In the genomic region with DNA sequence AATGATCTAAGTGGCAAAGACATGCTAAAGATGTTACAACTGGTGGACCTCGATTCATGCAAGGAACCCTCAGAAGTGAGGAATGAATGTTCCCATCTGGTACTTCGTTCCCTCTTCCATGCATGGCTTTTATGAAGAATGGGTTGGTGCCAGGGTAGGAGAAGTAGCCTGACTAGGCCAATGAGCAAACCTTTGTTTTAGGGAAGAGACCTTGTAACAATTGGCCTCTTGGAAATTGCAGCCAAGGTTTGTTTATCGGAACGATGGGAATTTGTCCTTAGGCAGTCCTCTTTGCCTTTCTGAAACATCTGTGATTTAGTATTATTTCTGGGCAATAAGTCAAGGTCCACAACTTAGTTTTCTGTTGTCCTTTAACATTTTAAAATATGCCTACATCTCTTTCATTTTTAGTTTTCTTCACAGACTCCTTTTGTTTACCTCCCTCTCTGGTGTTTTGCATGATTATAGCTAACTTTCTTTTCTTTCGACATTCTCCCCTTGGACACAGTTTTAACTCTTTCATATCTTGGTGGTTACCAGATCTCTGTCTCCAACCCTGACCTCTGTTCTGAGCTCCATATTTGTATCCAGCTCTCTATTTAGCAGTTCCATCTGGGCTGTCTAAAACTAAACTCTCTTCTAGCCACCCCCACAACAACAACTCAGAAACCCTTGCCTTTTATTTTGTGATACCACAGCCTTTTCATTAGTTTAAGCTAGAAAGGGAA, we compare ENCODE assay signal across 15 cellular contexts.
DNase-seq lines count a peak whose midpoint lies in the region; ATAC-seq and TF ChIP-seq lines count a peak whose summit lies in the region.
"Had no signal": no experiment of that assay in that cellular context is flagged by ENCODE, and none has a peak within 500 bp of the region (broad histone marks: within the 10 kb centered on the region; RNA-seq: fewer than 3 reads in every experiment).

No MANE protein-coding gene starts in this region.

- no peak for TF ChIP-seq POLR2A in thyroid gland (IDR thresholded peaks at IDR 0.05)
- TF ChIP-seq POLR2A in prostate gland (IDR thresholded peaks at IDR 0.05), result no peak

- H3K27me3 ChIP-seq in H9 (ENCODE audit: insufficient read depth, low read length) (no peaks in the 10 kb centered on the region), left lung (no peaks in the 10 kb centered on the region), thyroid gland (no peaks in the 10 kb centered on the region), neuronal stem cell (ENCODE audit: control insufficient read depth in 3 of 3, insufficient read depth in 3 of 3, low read depth in 1 of 3, low read length in 3 of 3) (no peaks in the 10 kb centered on the region), prostate gland (replicated peaks; ENCODE audit: insufficient read depth) (no peaks in the 10 kb centered on the region)

- H3K36me3 Mint-ChIP-seq in H9 (ENCODE audit: insufficient read depth in 1 of 3, low read depth in 3 of 3), result no peaks in the 10 kb centered on the region; a peak in 1 of 7 replicates
- no peaks in the 10 kb centered on the region for H3K36me3 Mint-ChIP-seq in stimulated activated memory B cell treated with anti-CD40 and anti-IgM and Interleukin-4, amounts not matched to agents 10 μg/mL and 1 μg/mL and 100 μg/mL, for 72 hours
- H3K36me3 Mint-ChIP-seq: activated CD4-positive, alpha-beta memory T cell treated with anti-CD3 and anti-CD28 coated beads for 36 hours had no signal

- H3K18ac ChIP-seq in H9 (ENCODE audit: insufficient read length, low read depth, low read length) (no peak overlapping the region), neuronal stem cell (ENCODE audit: low read length) (no peak overlapping the region)

- no peak overlapping the region for H2BK15ac ChIP-seq in H9 (ENCODE audit: low read depth, low read length)
- no peak overlapping the region for H2BK15ac ChIP-seq in neuronal stem cell (ENCODE audit: low read length)

- no peaks in the 10 kb centered on the region for H3K23me2 ChIP-seq in H9 (ENCODE audit: insufficient read length, low read depth, low read length, poor library complexity, severe bottlenecking)

- H3K4me1 Mint-ChIP-seq in H9, result peaks cover 37 to 38% of the 10 kb centered on the region in 2 experiments
- peaks cover 31% of the 10 kb centered on the region for H3K4me1 Mint-ChIP-seq in stimulated activated memory B cell treated with anti-CD40 and anti-IgM and Interleukin-4, amounts not matched to agents 10 μg/mL and 1 μg/mL and 100 μg/mL, for 72 hours

- H3K23ac ChIP-seq in H9 (ENCODE audit: insufficient read length, low read depth, low read length) (no peak overlapping the region), neuronal stem cell (ENCODE audit: low read depth, low read length, poor library complexity) (no peak overlapping the region)

- H2AFZ ChIP-seq in H9 (ENCODE audit: low read length) (no peak overlapping the region), neuronal stem cell (ENCODE audit: low read length) (no peak overlapping the region)

- H3K36me3 ChIP-seq in left lung, result no peaks in the 10 kb centered on the region
- H3K36me3 ChIP-seq in thyroid gland, result no peaks in the 10 kb centered on the region
- H3K36me3 ChIP-seq in neuronal stem cell (replicated peaks in 1 of 2; ENCODE audit: control insufficient read depth in 2 of 2, insufficient read depth in 2 of 2, low read length in 2 of 2), result no peaks in the 10 kb centered on the region
- no peaks in the 10 kb centered on the region for H3K36me3 ChIP-seq in prostate gland
- H3K36me3 ChIP-seq: thoracic aorta had no signal

- no peak overlapping the region for H4K8ac ChIP-seq in H9 (replicated peaks; ENCODE audit: insufficient read length, low read depth, low read length)
- H4K8ac ChIP-seq in neuronal stem cell (ENCODE audit: low read depth, low read length), result no peak overlapping the region

- H2BK12ac ChIP-seq in H9 (ENCODE audit: insufficient read length, low read depth, low read length), result no peak overlapping the region
- H2BK12ac ChIP-seq in neuronal stem cell (ENCODE audit: low read length), result no peak overlapping the region

- H3K79me2 ChIP-seq in H9 (ENCODE audit: insufficient read depth, low read length), result no peaks in the 10 kb centered on the region; the same call in 1 of the 2 replicates

- H3K4me2 ChIP-seq in H9 (ENCODE audit: insufficient read depth, insufficient read length, low read length) (no peak overlapping the region), neuronal stem cell (ENCODE audit: insufficient read depth, low read length, poor library complexity, severe bottlenecking) (no peak overlapping the region)

- no peaks in the 10 kb centered on the region for H3K9me3 ChIP-seq in H9 (ENCODE audit: control insufficient read depth, low read depth, low read length)
- H3K9me3 ChIP-seq in left lung, result no peaks in the 10 kb centered on the region
- no peaks in the 10 kb centered on the region for H3K9me3 ChIP-seq in thyroid gland
- no peaks in the 10 kb centered on the region for H3K9me3 ChIP-seq in neuronal stem cell (replicated peaks in 1 of 2; ENCODE audit: control insufficient read depth in 2 of 2, insufficient read depth in 1 of 2, low read depth in 1 of 2, low read length in 2 of 2)
- H3K9me3 ChIP-seq in prostate gland, result no peaks in the 10 kb centered on the region
- H3K9me3 ChIP-seq: thoracic aorta had no signal

- WGBS in H9 (ENCODE audit: extremely low coverage, insufficient read length, low lambda C conversion rate), result no CpG with 5 or more reads among the region's 5 CpGs
- whole genome bisulfite sequencing in thyroid gland, 2 donors, result 52 to 59% methylated on average over 5 of the region's 5 CpGs
- WGBS in neuronal stem cell (ENCODE audit: extremely low coverage in 2 of 2, insufficient read length in 2 of 2, insufficient replicate concordance in 1 of 2), 2 donors, result no CpG with 5 or more reads among the region's 5 CpGs
- WGBS in prostate gland, result 24% methylated on average over 5 of the region's 5 CpGs

- no peak overlapping the region for H2BK20ac ChIP-seq in H9 (ENCODE audit: low read depth, low read length, poor library complexity, severe bottlenecking)

- H3K4me3 ChIP-seq in left lung, result no peak overlapping the region
- H3K4me3 ChIP-seq in thyroid gland (replicated peaks in 1 of 3), result no peak overlapping the region
- no peak overlapping the region for H3K4me3 ChIP-seq in neuronal stem cell (ENCODE audit: low read length in 2 of 2)
- no peak overlapping the region for H3K4me3 ChIP-seq in prostate gland
- H3K4me3 ChIP-seq: thoracic aorta had no signal

- no peak overlapping the region for H2BK120ac ChIP-seq in H9 (ENCODE audit: low read depth, low read length, poor library complexity, severe bottlenecking)
- H2BK120ac ChIP-seq in neuronal stem cell (ENCODE audit: low read depth, low read length), result no peak overlapping the region

- no peak for DNase-seq in H9
- peak; percentile 55 for DNase-seq in cerebellar cortex (ENCODE audit: low spot score)
- no peak for DNase-seq in left lung
- DNase-seq in thyroid gland, result no peak
- DNase-seq in neuronal stem cell (ENCODE audit: low spot score), result no peak
- DNase-seq in prostate gland (ENCODE audit: low spot score), result no peak
- DNase-seq in activated CD4-positive, alpha-beta T cell treated with anti-CD3 and anti-CD28 coated beads, Interleukin-2, amount 50 U/mL, for 1 hour, result no peak
- DNase-seq: activated CD4-positive, alpha-beta memory T cell treated with anti-CD3 and anti-CD28 coated beads for 36 hours; activated naive CD8-positive, alpha-beta T cell treated with anti-CD3 and anti-CD28 coated beads, Interleukin-2, amount 10 ng/mL, durations not matched to agents 7 days and 5 days; kidney glomerular epithelial cell; NCI-H1694 treated with DMSO at 0.1 percent for 48 hours; stimulated activated CD4-positive, alpha-beta T cell treated with anti-CD3 and anti-CD28 coated beads, Interleukin-4, amount 100 ng/mL, for 4 hours had no signal

- H3K4ac ChIP-seq in H9 (ENCODE audit: low read depth, low read length) (no peak overlapping the region), neuronal stem cell (ENCODE audit: low read length) (no peak overlapping the region)

- H2AK5ac ChIP-seq in H9 (ENCODE audit: insufficient read length, low read length) (no peak overlapping the region), neuronal stem cell (ENCODE audit: low read depth, low read length) (no peak overlapping the region)

- peak overlapping the region; percentile 0 to 95 (median 32); a peak in 6 of 7 replicates for H3K27ac Mint-ChIP-seq in H9
- no peak overlapping the region for H3K27ac Mint-ChIP-seq in stimulated activated memory B cell treated with anti-CD40 and anti-IgM and Interleukin-4, amounts not matched to agents 10 μg/mL and 1 μg/mL and 100 μg/mL, for 72 hours
- H3K27ac Mint-ChIP-seq: activated CD4-positive, alpha-beta memory T cell treated with anti-CD3 and anti-CD28 coated beads for 36 hours; activated naive CD8-positive, alpha-beta T cell treated with anti-CD3 and anti-CD28 coated beads, Interleukin-2, amount 10 ng/mL, durations not matched to agents 7 days and 5 days had no signal

- intact Hi-C loops in left lung (cut with DNase I) (loop anchor here in 1 of 2 donors (10.0 kb wide), 1 partner anchor 60 kb away; no protein-coding TSS in a partner anchor), thyroid gland (cut with DNase I) (no loop called here), prostate gland (cut with DNase I) (loop anchor here (10.0 kb wide), 1 partner anchor 70 kb away; the partner anchor contains the start of gene DIP2B)

- no peak for ATAC-seq in left lung
- no peak for ATAC-seq in stimulated activated memory B cell treated with anti-CD40 and anti-IgM and Interleukin-4, amounts not matched to agents 10 μg/mL and 1 μg/mL and 100 μg/mL, for 72 hours

- H3K4me1 ChIP-seq in H9 (ENCODE audit: insufficient read depth, low read length) (peaks cover 8% of the 10 kb centered on the region; the same call in 1 of the 2 replicates), left lung (peaks cover 16 to 65% of the 10 kb centered on the region in 2 donors), thyroid gland (peaks cover 49 to 55% of the 10 kb centered on the region in 2 donors), neuronal stem cell (ENCODE audit: control insufficient read depth in 2 of 2, insufficient read depth in 1 of 2, low read depth in 1 of 2, low read length in 2 of 2) (peaks cover 10 to 13% of the 10 kb centered on the region in 2 donors), prostate gland (replicated peaks) (no peaks in the 10 kb centered on the region)

- H3K27ac ChIP-seq in H9 (ENCODE audit: insufficient read length, low read depth, low read length) (no peak overlapping the region), left lung (peak overlapping the region; percentile 16 to 63), thyroid gland (peak overlapping the region in 2 of 3 donors; percentile 22 to 64), neuronal stem cell (replicated peaks; ENCODE audit: low read length) (no peak overlapping the region), prostate gland (peak overlapping the region in 1 of 2 donors; percentile 10)
- H3K27ac ChIP-seq: epithelial cell of prostate, thoracic aorta had no signal

- no peak overlapping the region for H2BK5ac ChIP-seq in H9 (ENCODE audit: insufficient read length, low read length)
- no peak overlapping the region for H2BK5ac ChIP-seq in neuronal stem cell (ENCODE audit: low read length)

- H3K14ac ChIP-seq in H9 (ENCODE audit: insufficient read depth, low read length) (no peak overlapping the region), neuronal stem cell (ENCODE audit: low read length) (no peak overlapping the region)

- H4K20me1 ChIP-seq in H9 (ENCODE audit: control insufficient read depth, insufficient read depth, insufficient read length), result no peaks in the 10 kb centered on the region

- H3K79me1 ChIP-seq in H9 (ENCODE audit: insufficient read depth, low read depth, low read length, poor library complexity, severe bottlenecking) (no peaks in the 10 kb centered on the region), neuronal stem cell (ENCODE audit: low read depth, low read length) (peaks cover 2% of the 10 kb centered on the region)

- no peak overlapping the region for H3K9ac ChIP-seq in H9 (ENCODE audit: extremely low read depth, insufficient read length, low read length)
- no peak overlapping the region for H3K9ac ChIP-seq in neuronal stem cell (ENCODE audit: low read depth, low read length, poor library complexity)

- H3K27me3 Mint-ChIP-seq in H9 (ENCODE audit: low read depth), result no peaks in the 10 kb centered on the region
- H3K27me3 Mint-ChIP-seq in stimulated activated memory B cell treated with anti-CD40 and anti-IgM and Interleukin-4, amounts not matched to agents 10 μg/mL and 1 μg/mL and 100 μg/mL, for 72 hours, result no peaks in the 10 kb centered on the region
- H3K27me3 Mint-ChIP-seq: activated CD4-positive, alpha-beta memory T cell treated with anti-CD3 and anti-CD28 coated beads for 36 hours; activated naive CD8-positive, alpha-beta T cell treated with anti-CD3 and anti-CD28 coated beads, Interleukin-2, amount 10 ng/mL, durations not matched to agents 7 days and 5 days had no signal

- H3K56ac ChIP-seq in H9 (ENCODE audit: insufficient read length, low read depth, low read length), result no peak overlapping the region

- H4K91ac ChIP-seq in H9 (ENCODE audit: insufficient read length, low read depth, low read length), result no peak overlapping the region
- H4K91ac ChIP-seq in neuronal stem cell (ENCODE audit: low read depth, low read length, poor library complexity), result no peak overlapping the region

- no peak overlapping the region for H4K5ac ChIP-seq in H9 (ENCODE audit: insufficient read length, low read depth, low read length)

- no peak overlapping the region for H3K4me3 Mint-ChIP-seq in H9
- no peak overlapping the region for H3K4me3 Mint-ChIP-seq in stimulated activated memory B cell treated with anti-CD40 and anti-IgM and Interleukin-4, amounts not matched to agents 10 μg/mL and 1 μg/mL and 100 μg/mL, for 72 hours
- H3K4me3 Mint-ChIP-seq: activated CD4-positive, alpha-beta memory T cell treated with anti-CD3 and anti-CD28 coated beads for 36 hours; activated naive CD8-positive, alpha-beta T cell treated with anti-CD3 and anti-CD28 coated beads, Interleukin-2, amount 10 ng/mL, durations not matched to agents 7 days and 5 days had no signal

- TF ChIP-seq CTCF in H9 (conservative IDR thresholded peaks at IDR 0.05) (no peak), left lung (IDR thresholded peaks at IDR 0.05) (no peak), thyroid gland (IDR thresholded peaks at IDR 0.05) (no peak), prostate gland (IDR thresholded peaks at IDR 0.05) (no peak)

- H3K9me3 Mint-ChIP-seq in H9, result no peaks in the 10 kb centered on the region; a peak in 1 of 5 replicates
- no peaks in the 10 kb centered on the region for H3K9me3 Mint-ChIP-seq in stimulated activated memory B cell treated with anti-CD40 and anti-IgM and Interleukin-4, amounts not matched to agents 10 μg/mL and 1 μg/mL and 100 μg/mL, for 72 hours
- H3K9me3 Mint-ChIP-seq: activated CD4-positive, alpha-beta memory T cell treated with anti-CD3 and anti-CD28 coated beads for 36 hours; activated naive CD8-positive, alpha-beta T cell treated with anti-CD3 and anti-CD28 coated beads, Interleukin-2, amount 10 ng/mL, durations not matched to agents 7 days and 5 days had no signal

- H3T11ph ChIP-seq in H9 (ENCODE audit: low read length), result no peak overlapping the region

Comparison
In these comparisons a context has a peak if more than half of its experiments do, and no peak if none do; other contexts are left out.
1. H3K27ac ChIP-seq: peak in left lung (2 of 2) and thyroid gland (2 of 3); none in H9 (single experiment) and neuronal stem cell (single experiment).